ENCODE assay signal across 13 cellular contexts in the genomic region with DNA sequence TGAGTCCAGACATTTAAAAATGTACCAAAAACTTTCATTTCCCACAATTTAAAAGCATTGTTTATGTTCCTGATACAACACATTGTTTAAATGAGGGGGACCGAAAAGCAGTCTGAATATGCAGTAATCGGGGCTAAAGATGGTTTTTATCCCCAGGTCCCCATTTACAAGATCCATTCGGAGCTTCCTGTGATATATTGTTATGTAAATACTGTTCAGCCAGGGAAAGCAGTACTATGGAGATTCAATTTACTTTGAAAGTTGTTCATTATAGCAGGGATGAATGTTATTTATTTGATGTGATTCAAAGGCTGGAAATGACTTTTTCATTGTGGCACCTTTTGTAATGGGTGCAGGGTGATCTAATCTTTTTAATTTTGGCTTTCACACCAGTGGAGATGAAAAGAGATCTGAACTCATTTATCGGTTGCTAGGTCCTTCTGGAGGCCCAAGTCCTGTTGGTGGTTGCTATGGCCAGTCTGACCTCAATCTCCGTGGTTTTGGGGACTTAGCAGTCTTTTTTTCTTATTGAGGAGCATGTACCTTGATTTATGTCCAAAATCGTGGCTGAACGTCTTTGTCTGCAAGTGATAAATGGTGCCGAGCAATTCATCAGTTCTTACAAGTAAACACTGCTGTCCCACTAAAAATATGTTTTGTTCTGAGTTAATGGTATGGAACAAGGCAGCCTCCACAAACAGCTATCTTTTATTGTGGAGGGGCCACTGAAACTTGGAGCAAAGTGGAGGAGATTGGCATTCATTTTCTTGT. TPM values are rescaled to one million over a fixed set of nuclear protein-coding genes. Genes with fewer than 3 reads are reported as not detected.
DNase-seq lines count a peak whose midpoint lies in the region; TF ChIP-seq lines count a peak whose summit lies in the region.
"Had no signal": no experiment of that assay in that cellular context is flagged by ENCODE, and none has a peak within 500 bp of the region (broad histone marks: within the 10 kb centered on the region; RNA-seq: fewer than 3 reads in every experiment).

No MANE protein-coding gene starts in this region.

- TF ChIP-seq CTCF in progenitor cell of endocrine pancreas (IDR thresholded peaks at IDR 0.05; ENCODE audit: unreplicated experiment): no peak
- TF ChIP-seq CTCF in ascending aorta (IDR thresholded peaks at IDR 0.05): no peak
- no peak for TF ChIP-seq CTCF in coronary artery (IDR thresholded peaks at IDR 0.05)

- H3K9me3 Mint-ChIP-seq in progenitor cell of endocrine pancreas (ENCODE audit: low read depth): no peaks in the 10 kb centered on the region
- H3K9me3 Mint-ChIP-seq: T-helper 2 cell treated with Interferon-gamma antibody and Interleukin-4, amounts not matched to agents 5 μg/mL and 100 μg/mL, for 36 hours had no signal

- peak; percentile 91 for DNase-seq in NCI-H748 (lab: John Stamatoyannopoulos, UW; ENCODE audit: unreplicated experiment)
- peak; percentile 38 for DNase-seq in iPS DF 4.7 (ENCODE audit: extremely low read depth, low spot score)
- no peak for DNase-seq in progenitor cell of endocrine pancreas (ENCODE audit: low spot score, unreplicated experiment)
- no peak for DNase-seq in ascending aorta (ENCODE audit: low spot score in 2 of 2)
- no peak for DNase-seq in coronary artery (ENCODE audit: low spot score)
- no peak for DNase-seq in mucosa of gallbladder (ENCODE audit: low spot score)
- DNase-seq: activated CD4-positive, alpha-beta T cell treated with anti-CD3 and anti-CD28 coated beads, Interleukin-2, amount 50 U/mL, for 48 hours; NCI-H1436; Peyer's patch had no signal

- H3K36me3 Mint-ChIP-seq in progenitor cell of endocrine pancreas (ENCODE audit: insufficient read depth): no peaks in the 10 kb centered on the region

- H3K27me3 ChIP-seq in HUES64 (ENCODE audit: insufficient read depth, low read length) (peaks cover 8% of the 10 kb centered on the region; the same call in 1 of the 2 replicates), ascending aorta (no peaks in the 10 kb centered on the region)
- H3K27me3 ChIP-seq: breast epithelium, Peyer's patch had no signal

- H3K9ac ChIP-seq in HUES64 (ENCODE audit: low read depth, low read length): peak overlapping the region; percentile 78

- 5% methylated on average over 8 of the region's 8 CpGs for WGBS in HUES64

- H3K4me3 ChIP-seq in HUES64 (ENCODE audit: low read length) (peak overlapping the region; percentile 84), ascending aorta (no peak overlapping the region), coronary artery (no peak overlapping the region)
- H3K4me3 ChIP-seq: Peyer's patch had no signal

- H3K27ac Mint-ChIP-seq in progenitor cell of endocrine pancreas: no peak overlapping the region
- H3K27ac Mint-ChIP-seq: T-helper 2 cell treated with Interferon-gamma antibody and Interleukin-4, amounts not matched to agents 5 μg/mL and 100 μg/mL, for 36 hours had no signal

- H3K27me3 Mint-ChIP-seq in progenitor cell of endocrine pancreas: peaks cover 56% of the 10 kb centered on the region

- peaks cover 21% of the 10 kb centered on the region for H3K4me1 Mint-ChIP-seq in progenitor cell of endocrine pancreas (ENCODE audit: low read depth)

- no peaks in the 10 kb centered on the region for H3K36me3 ChIP-seq in HUES64 (ENCODE audit: insufficient read depth, low read length)
- no peaks in the 10 kb centered on the region for H3K36me3 ChIP-seq in ascending aorta
- H3K36me3 ChIP-seq: breast epithelium, Peyer's patch had no signal

- H3K4me3 Mint-ChIP-seq in progenitor cell of endocrine pancreas (ENCODE audit: low read depth): peak overlapping the region; percentile 81
- H3K4me3 Mint-ChIP-seq: T-helper 2 cell treated with Interferon-gamma antibody and Interleukin-4, amounts not matched to agents 5 μg/mL and 100 μg/mL, for 36 hours had no signal

- H3K9me3 ChIP-seq in HUES64 (ENCODE audit: insufficient read depth, low read depth, low read length): no peaks in the 10 kb centered on the region
- no peaks in the 10 kb centered on the region for H3K9me3 ChIP-seq in ascending aorta
- H3K9me3 ChIP-seq: breast epithelium, Peyer's patch had no signal

- H3K27ac ChIP-seq in HUES64 (ENCODE audit: low read depth, low read length): peak overlapping the region; percentile 97
- no peak overlapping the region for H3K27ac ChIP-seq in ascending aorta
- peak overlapping the region in 1 of 2 donors; percentile 11 for H3K27ac ChIP-seq in coronary artery
- H3K27ac ChIP-seq: breast epithelium, Peyer's patch had no signal

- peaks cover 48% of the 10 kb centered on the region for H3K4me1 ChIP-seq in HUES64 (ENCODE audit: insufficient read depth, low read length)
- H3K4me1 ChIP-seq in ascending aorta: no peaks in the 10 kb centered on the region
- H3K4me1 ChIP-seq: breast epithelium, Peyer's patch had no signal

- intact Hi-C loops in ascending aorta (cut with DNase I): no loop called here

RNA-seq across cellular contexts. Expression of a gene that starts 1.8 kb away (rescaled TPM):
- 34.1 TPM for polyA plus RNA-seq in HUES64 (2013, experiment 1 of 2)
- 32.7 TPM for polyA plus RNA-seq in HUES64 (2013, experiment 2 of 2)
- total RNA-seq in progenitor cell of endocrine pancreas: 9.9 and 14.9 TPM in 2 replicates
- 3.2 TPM for total RNA-seq in ascending aorta
- total RNA-seq in mucosa of gallbladder: 14.9 TPM
- total RNA-seq: mesenteric fat pad had no signal

Comparison
In these comparisons a context has a peak if more than half of its experiments do, and no peak if none do; other contexts are left out.
1. DNase-seq: peak in NCI-H748 (single experiment) and iPS DF 4.7 (single experiment); none in progenitor cell of endocrine pancreas (single experiment), ascending aorta (0 of 2), coronary artery (single experiment) and mucosa of gallbladder (single experiment).